Comparison of ENCODE assay signal across 17 cellular contexts in the genomic region with DNA sequence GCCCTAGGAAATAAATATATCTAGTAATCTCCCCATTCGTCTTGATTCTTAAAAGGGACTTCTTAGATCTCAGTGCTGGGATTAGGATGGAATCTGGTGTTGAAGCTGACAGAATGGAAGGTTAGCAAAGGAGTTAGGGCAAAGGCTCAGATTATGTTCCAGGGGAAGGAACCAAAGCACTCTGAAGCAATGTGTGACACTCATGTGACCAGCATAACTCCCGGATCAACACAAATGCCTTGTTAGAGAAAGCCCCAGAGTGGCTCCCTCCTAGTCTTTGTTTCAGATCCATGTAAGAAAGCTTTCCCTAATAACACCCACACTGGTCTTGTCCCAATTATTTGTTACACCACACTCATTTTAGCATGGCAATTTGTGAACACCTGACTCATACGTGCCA.
DNase-seq lines count a peak whose midpoint lies in the region; ATAC-seq, FAIRE-seq and TF ChIP-seq lines count a peak whose summit lies in the region.
"Had no signal": no experiment of that assay in that cellular context is flagged by ENCODE, and none has a peak within 500 bp of the region (broad histone marks: within the 10 kb centered on the region; RNA-seq: fewer than 3 reads in every experiment).

No MANE protein-coding gene starts in this region.

- H3K4me2 ChIP-seq in HepG2 (ENCODE audit: low read depth, low read length) = no peak overlapping the region
- H3K4me2 ChIP-seq: A549, BLaER1 had no signal

- CTCF ChIA-PET in HepG2 (lab: Yijun Ruan, JAX; ENCODE audit: low intra/inter-chr PET ratio, low total read pairs) = no interaction called here

- H3K79me2 ChIP-seq in HepG2 (ENCODE audit: insufficient read depth, low read length) = no peaks in the 10 kb centered on the region

- TF ChIP-seq EP300 in HepG2 (IDR thresholded peaks at IDR 0.05; ENCODE audit: low read depth in 2 of 2, low read length in 2 of 2) = no peak
- TF ChIP-seq EP300 in HepG2 (CRISPR knock-in tag; IDR thresholded peaks at IDR 0.05; ENCODE audit: borderline replicate concordance) = no peak

- H3K9me3 ChIP-seq in HepG2 (ENCODE audit: low read length) = no peaks in the 10 kb centered on the region
- H3K9me3 ChIP-seq in right lobe of liver = no peaks in the 10 kb centered on the region
- H3K9me3 ChIP-seq in left lung = no peaks in the 10 kb centered on the region
- H3K9me3 ChIP-seq: HAP-1 had no signal

- TF ChIP-seq POLR2A in HepG2 (IDR thresholded peaks at IDR 0.05; ENCODE audit: insufficient read depth in 1 of 2, low read depth in 2 of 2, low read length in 2 of 2) (no peak), right lobe of liver (IDR thresholded peaks at IDR 0.05) (no peak)

- no peaks in the 10 kb centered on the region for H4K20me1 ChIP-seq in HepG2 (ENCODE audit: insufficient read depth, low read length)
- H4K20me1 ChIP-seq: BLaER1 had no signal

- no peaks in the 10 kb centered on the region for H3K27me3 ChIP-seq in HepG2 (ENCODE audit: control insufficient read depth in 1 of 2, insufficient read depth in 2 of 2, low read length in 2 of 2)
- no peaks in the 10 kb centered on the region for H3K27me3 ChIP-seq in right lobe of liver
- no peaks in the 10 kb centered on the region for H3K27me3 ChIP-seq in left lung
- H3K27me3 ChIP-seq: BLaER1 had no signal

- BruUV-seq in HepG2 (replicated peaks; lab: Mats Ljungman, UMichigan) = TSS peak; percentile 21

- POLR2A ChIA-PET in HepG2 (lab: Yijun Ruan, JAX) = interaction anchor here (1.3 kb wide), 1 partner anchor 47 kb away, joined by 5 read pairs; no protein-coding TSS in a partner anchor

- H2AFZ ChIP-seq in HepG2 (ENCODE audit: low read length) = no peak overlapping the region
- H2AFZ ChIP-seq: GM23248 had no signal

- no peak overlapping the region for H3K27ac ChIP-seq in HepG2 (ENCODE audit: extremely low read length, insufficient read depth, low read length)
- no peak overlapping the region for H3K27ac ChIP-seq in right lobe of liver
- H3K27ac ChIP-seq in left lung = no peak overlapping the region
- H3K27ac ChIP-seq: 22Rv1, A549, BLaER1, GM23248 had no signal

- no peak overlapping the region for H3K4me3 ChIP-seq in HepG2 (replicated peaks in 1 of 3; ENCODE audit: insufficient read depth in 1 of 3, low read depth in 2 of 3, low read length in 3 of 3)
- H3K4me3 ChIP-seq in right lobe of liver = no peak overlapping the region
- no peak overlapping the region for H3K4me3 ChIP-seq in left lung
- H3K4me3 ChIP-seq: A549, BLaER1, GM23248, HAP-1 had no signal

- intact Hi-C loops in HepG2 (cut with micrococcal nuclease; ENCODE audit: unreplicated experiment) (no loop called here), right lobe of liver (cut with DNase I) (no loop called here), left lung (cut with DNase I) (no loop called here)

- peaks cover 15 to 23% of the 10 kb centered on the region in 2 experiments for H3K36me3 ChIP-seq in HepG2 (replicated peaks in 1 of 2; ENCODE audit: control insufficient read depth in 1 of 2, insufficient read depth in 2 of 2, low read length in 2 of 2)
- H3K36me3 ChIP-seq in right lobe of liver = peaks cover 0 to 10% (median 2%) of the 10 kb centered on the region in 4 donors
- H3K36me3 ChIP-seq in left lung = peaks cover 0 to 30% of the 10 kb centered on the region in 2 donors
- H3K36me3 ChIP-seq: HAP-1 had no signal

- no peak for TF ChIP-seq RAD21 in HepG2 (CRISPR knock-in tag; IDR thresholded peaks at IDR 0.05)

- in situ Hi-C loops in HepG2 (cut with HindIII; ENCODE audit: extremely low pct_ligation_motif_present, low pct_unique_long_range_greater_than_20kb) = no loop called here

- no peak overlapping the region for H3K9ac ChIP-seq in HepG2 (ENCODE audit: insufficient read depth, low read depth, low read length)
- H3K9ac ChIP-seq: BLaER1, GM23248 had no signal

- DNase-seq in HepG2 (ENCODE audit: low spot score) = no peak
- DNase-seq in right lobe of liver = no peak
- DNase-seq in left lung = no peak
- DNase-seq in superior temporal gyrus (ENCODE audit: extremely low spot score) = peak; percentile 65
- no peak for DNase-seq in NCI-H1048 (lab: John Stamatoyannopoulos, UW)
- no peak for DNase-seq in RCC 7860 (ENCODE audit: low spot score)
- no peak for DNase-seq in NCI-H128 (lab: John Stamatoyannopoulos, UW; ENCODE audit: unreplicated experiment)
- DNase-seq: AML-193; Calu3; CD4-positive, alpha-beta memory T cell; DMS79 treated with DMSO at 0.1 percent for 48 hours; GF-D8; GM23248 had no signal

- FAIRE-seq in HepG2 (lab: Jason Lieb, UNC) = no peak
- FAIRE-seq in RCC 7860 (lab: Jason Lieb, UNC) = no peak
- FAIRE-seq: A549 had no signal

- ATAC-seq in HepG2 (no peak), right lobe of liver (no peak), left lung (peak; percentile 18)
- ATAC-seq: A549 had no signal

- 73% methylated on average over 3 of the region's 3 CpGs for WGBS in HepG2 (ENCODE audit: low lambda C conversion rate)
- 94% methylated on average over 2 of the region's 3 CpGs for WGBS in right lobe of liver (ENCODE audit: insufficient coverage, low coverage, low lambda C conversion rate, missing lambda C conversion rate)

- TF ChIP-seq CTCF in HepG2 (CRISPR knock-in tag; IDR thresholded peaks at IDR 0.05) (no peak), right lobe of liver (IDR thresholded peaks at IDR 0.05) (no peak), left lung (IDR thresholded peaks at IDR 0.05) (no peak)

- H3K4me1 ChIP-seq in HepG2 (ENCODE audit: insufficient read depth, low read length) (peaks cover 13% of the 10 kb centered on the region), right lobe of liver (peaks cover 0 to 4% (median under 1%) of the 10 kb centered on the region in 4 donors), left lung (peaks cover 0 to 7% of the 10 kb centered on the region in 2 donors)
- H3K4me1 ChIP-seq: A549, BLaER1 had no signal

TF ChIP-seq in HepG2, 621 proteins besides CTCF, POLR2A, EP300 and RAD21 (continues in another document):
- TF ChIP-seq ZFY (CRISPR knock-in tag; IDR thresholded peaks at IDR 0.05) (no peak), NR1H2 (CRISPR knock-in tag; IDR thresholded peaks at IDR 0.05; ENCODE audit: borderline replicate concordance, low read depth) (no peak), TAF15 (IDR thresholded peaks at IDR 0.05; ENCODE audit: low read depth, low read length, poor library complexity, severe bottlenecking) (no peak), ZNF343 (CRISPR knock-in tag; IDR thresholded peaks at IDR 0.05) (no peak), ZSCAN25 (CRISPR knock-in tag; IDR thresholded peaks at IDR 0.05) (no peak), RBM39 (IDR thresholded peaks at IDR 0.05; ENCODE audit: low read depth, low read length, poor library complexity, severe bottlenecking) (no peak), ZNF792 (CRISPR knock-in tag; IDR thresholded peaks at IDR 0.05) (no peak), ZNF749 (CRISPR knock-in tag; IDR thresholded peaks at IDR 0.05; ENCODE audit: borderline replicate concordance) (no peak), SPEN (CRISPR knock-in tag; IDR thresholded peaks at IDR 0.05; ENCODE audit: low read depth) (no peak), ZNF589 (CRISPR knock-in tag; conservative IDR thresholded peaks at IDR 0.05) (no peak), ZNF331 (CRISPR knock-in tag; IDR thresholded peaks at IDR 0.05) (no peak), MEF2D (CRISPR knock-in tag; IDR thresholded peaks at IDR 0.05) (no peak), HIVEP1 (CRISPR knock-in tag; IDR thresholded peaks at IDR 0.05) (no peak), ZNF713 (CRISPR knock-in tag; IDR thresholded peaks at IDR 0.05) (no peak), RELA (CRISPR knock-in tag; IDR thresholded peaks at IDR 0.05) (no peak)
- TF ChIP-seq, protein P1, sequence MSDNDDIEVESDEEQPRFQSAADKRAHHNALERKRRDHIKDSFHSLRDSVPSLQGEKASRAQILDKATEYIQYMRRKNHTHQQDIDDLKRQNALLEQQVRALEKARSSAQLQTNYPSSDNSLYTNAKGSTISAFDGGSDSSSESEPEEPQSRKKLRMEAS (IDR thresholded peaks at IDR 0.05) = no peak
- TF ChIP-seq, protein P2, sequence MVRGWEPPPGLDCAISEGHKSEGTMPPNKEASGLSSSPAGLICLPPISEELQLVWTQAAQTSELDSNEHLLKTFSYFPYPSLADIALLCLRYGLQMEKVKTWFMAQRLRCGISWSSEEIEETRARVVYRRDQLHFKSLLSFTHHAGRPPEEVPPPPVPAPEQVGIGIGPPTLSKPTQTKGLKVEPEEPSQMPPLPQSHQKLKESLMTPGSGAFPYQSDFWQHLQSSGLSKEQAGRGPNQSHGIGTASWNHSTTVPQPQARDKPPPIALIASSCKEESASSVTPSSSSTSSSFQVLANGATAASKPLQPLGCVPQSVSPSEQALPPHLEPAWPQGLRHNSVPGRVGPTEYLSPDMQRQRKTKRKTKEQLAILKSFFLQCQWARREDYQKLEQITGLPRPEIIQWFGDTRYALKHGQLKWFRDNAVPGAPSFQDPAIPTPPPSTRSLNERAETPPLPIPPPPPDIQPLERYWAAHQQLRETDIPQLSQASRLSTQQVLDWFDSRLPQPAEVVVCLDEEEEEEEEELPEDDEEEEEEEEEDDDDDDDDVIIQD (CRISPR knock-in tag; IDR thresholded peaks at IDR 0.05; ENCODE audit: low read depth) = no peak
- TF ChIP-seq, protein P3, sequence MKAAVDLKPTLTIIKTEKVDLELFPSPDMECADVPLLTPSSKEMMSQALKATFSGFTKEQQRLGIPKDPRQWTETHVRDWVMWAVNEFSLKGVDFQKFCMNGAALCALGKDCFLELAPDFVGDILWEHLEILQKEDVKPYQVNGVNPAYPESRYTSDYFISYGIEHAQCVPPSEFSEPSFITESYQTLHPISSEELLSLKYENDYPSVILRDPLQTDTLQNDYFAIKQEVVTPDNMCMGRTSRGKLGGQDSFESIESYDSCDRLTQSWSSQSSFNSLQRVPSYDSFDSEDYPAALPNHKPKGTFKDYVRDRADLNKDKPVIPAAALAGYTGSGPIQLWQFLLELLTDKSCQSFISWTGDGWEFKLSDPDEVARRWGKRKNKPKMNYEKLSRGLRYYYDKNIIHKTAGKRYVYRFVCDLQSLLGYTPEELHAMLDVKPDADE (CRISPR knock-in tag; IDR thresholded peaks at IDR 0.05) = no peak
- TF ChIP-seq, protein P4, sequence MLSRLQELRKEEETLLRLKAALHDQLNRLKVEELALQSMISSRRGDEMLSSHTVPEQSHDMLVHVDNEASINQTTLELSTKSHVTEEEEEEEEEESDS (CRISPR knock-in tag; IDR thresholded peaks at IDR 0.05; ENCODE audit: borderline replicate concordance) = no peak
